ENCODE assay signal across 8 cellular contexts in the genomic region with DNA sequence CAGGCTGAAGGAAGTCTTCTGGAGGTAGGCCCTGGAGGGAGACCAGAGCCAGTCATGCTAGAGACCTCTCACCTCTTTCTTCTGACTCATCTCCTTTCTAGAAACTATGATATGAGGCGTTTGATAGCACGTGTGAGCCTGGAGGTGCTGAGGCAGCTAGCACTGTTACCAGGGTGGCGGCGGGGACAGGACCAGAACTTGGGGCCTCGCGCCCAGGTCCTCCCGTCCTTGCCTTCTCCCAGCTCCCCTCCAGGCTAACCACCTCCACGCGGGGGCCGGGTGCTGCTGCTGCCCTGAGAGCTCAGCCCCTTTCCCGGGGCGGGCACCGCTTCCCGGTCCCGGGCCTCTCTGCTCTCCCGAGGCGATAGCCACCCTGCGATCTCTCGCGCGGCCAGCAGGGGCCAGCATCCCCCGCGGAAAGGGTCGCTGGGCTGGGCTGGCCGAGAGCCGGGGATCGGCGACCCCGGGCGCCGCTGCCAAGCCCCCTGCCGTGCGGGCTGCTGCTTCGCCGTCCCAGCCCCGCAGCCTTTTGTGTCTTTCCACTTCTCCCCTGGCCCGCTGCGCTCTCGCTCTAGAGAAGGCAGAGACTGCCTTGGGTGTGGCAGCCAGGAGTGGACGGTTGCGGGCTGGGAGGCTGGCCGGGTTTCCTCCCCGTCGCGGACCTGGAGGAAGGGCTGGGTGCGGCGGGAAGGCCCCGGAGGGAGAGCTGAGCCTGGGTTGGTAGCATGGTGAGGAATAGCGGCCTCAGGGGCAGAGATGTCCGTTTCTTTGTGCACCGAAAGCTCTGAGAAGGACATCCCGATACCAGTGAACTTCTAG. TPM values are rescaled to one million over a fixed set of nuclear protein-coding genes. Genes with fewer than 3 reads are reported as not detected.
DNase-seq lines count a peak whose midpoint lies in the region; ATAC-seq and TF ChIP-seq lines count a peak whose summit lies in the region.

No MANE protein-coding gene starts in this region.

- H3K36me3 ChIP-seq in DND-41 (ENCODE audit: insufficient read depth, low read length) = no peaks in the 10 kb centered on the region
- H3K36me3 ChIP-seq in HUES64 (ENCODE audit: insufficient read depth, low read length) = no peaks in the 10 kb centered on the region
- H3K36me3 ChIP-seq in neural progenitor cell = no peaks in the 10 kb centered on the region

- H3K4me3 ChIP-seq in DND-41 (ENCODE audit: low read depth in 1 of 2, low read length in 2 of 2) (peak overlapping the region; percentile 36 to 73; a peak in 3 of 4 replicates), HUES64 (ENCODE audit: low read length) (peak overlapping the region; percentile 63), neural progenitor cell (peak overlapping the region; percentile 48)

- no peak overlapping the region for H3K27ac Mint-ChIP-seq in neural progenitor cell

- H4K20me1 ChIP-seq in DND-41 (ENCODE audit: insufficient read depth, low read length) (no peaks in the 10 kb centered on the region), neural progenitor cell (ENCODE audit: low read depth) (no peaks in the 10 kb centered on the region)

- H3K9ac ChIP-seq in DND-41 (ENCODE audit: low read depth, low read length) (peak overlapping the region; percentile 63), HUES64 (ENCODE audit: low read depth, low read length) (peak overlapping the region; percentile 84), neural progenitor cell (no peak overlapping the region)

- H3K27me3 Mint-ChIP-seq in neural progenitor cell (ENCODE audit: insufficient read depth, low read depth) = peaks cover 5% of the 10 kb centered on the region

- H3K4me3 Mint-ChIP-seq in neural progenitor cell = peak overlapping the region; percentile 70

- DNase-seq in DND-41 = peak; percentile 78
- DNase-seq in RWPE1 (ENCODE audit: low spot score) = peak; percentile 75
- peak; percentile 49 for DNase-seq in activated gamma-delta T cell treated with anti-CD3 and anti-CD28 coated beads, Interleukin-2, amount 50 U/mL, for 16 hours (ENCODE audit: low read depth)
- DNase-seq in foreskin keratinocyte = peak; percentile 57 to 82
- peak; percentile 94 for DNase-seq in neural progenitor cell (ENCODE audit: low spot score)
- DNase-seq in stromal cell of bone marrow (ENCODE audit: low read depth) = peak; percentile 22

- no peaks in the 10 kb centered on the region for H3K9me3 Mint-ChIP-seq in neural progenitor cell

- H3K27me3 ChIP-seq in DND-41 (ENCODE audit: insufficient read depth, low read length, poor library complexity) = peaks cover 8% of the 10 kb centered on the region
- H3K27me3 ChIP-seq in HUES64 (ENCODE audit: insufficient read depth, low read length) = peaks cover 21% of the 10 kb centered on the region
- no peaks in the 10 kb centered on the region for H3K27me3 ChIP-seq in foreskin keratinocyte
- H3K27me3 ChIP-seq in neural progenitor cell = no peaks in the 10 kb centered on the region

- H3K9me3 ChIP-seq in DND-41 (ENCODE audit: insufficient read depth, low read length, severe bottlenecking) (no peaks in the 10 kb centered on the region), HUES64 (ENCODE audit: insufficient read depth, low read depth, low read length) (no peaks in the 10 kb centered on the region), neural progenitor cell (ENCODE audit: low read depth) (no peaks in the 10 kb centered on the region)

- ATAC-seq in DND-41 (ENCODE audit: insufficient read depth, low read depth) (peak; percentile 97), GM21526 (IDR thresholded peaks at IDR 0.05; ENCODE audit: low FRiP score, unreplicated experiment) (peak; percentile 92), foreskin keratinocyte (peak; percentile 77)

- H3K79me2 ChIP-seq in DND-41 (ENCODE audit: insufficient read depth, low read length) (no peaks in the 10 kb centered on the region), neural progenitor cell (ENCODE audit: low read depth) (no peaks in the 10 kb centered on the region)

- H3K4me2 ChIP-seq in DND-41 (ENCODE audit: insufficient read depth, low read length) = peak overlapping the region; percentile 100
- peak overlapping the region; percentile 85 for H3K4me2 ChIP-seq in neural progenitor cell

- no peaks in the 10 kb centered on the region for H3K36me3 Mint-ChIP-seq in neural progenitor cell

- 7% methylated on average over 52 of the region's 52 CpGs for WGBS in HUES64

- POLR2A ChIA-PET in RWPE1 (lab: Yijun Ruan, JAX; ENCODE audit: low non-redundant PET) = interaction anchor here (1.0 kb wide), 1 partner anchor 49 kb away, joined by 3 read pairs; the partner anchor contains the start of gene TMEM17

- H3K27ac ChIP-seq in DND-41 (ENCODE audit: low read length) = no peak overlapping the region; the same call in 1 of the 2 replicates
- no peak overlapping the region for H3K27ac ChIP-seq in HUES64 (ENCODE audit: low read depth, low read length)
- peak overlapping the region; percentile 66 for H3K27ac ChIP-seq in RWPE1
- H3K27ac ChIP-seq in foreskin keratinocyte = peak overlapping the region; percentile 74
- H3K27ac ChIP-seq in neural progenitor cell = no peak overlapping the region

- peaks cover 41% of the 10 kb centered on the region for H3K4me1 Mint-ChIP-seq in neural progenitor cell

- peak overlapping the region; percentile 99 for H2AFZ ChIP-seq in DND-41 (ENCODE audit: low read depth, low read length)
- peak overlapping the region; percentile 99 for H2AFZ ChIP-seq in neural progenitor cell (replicated peaks)

- CTCF ChIA-PET in RWPE1 (lab: Yijun Ruan, JAX) = interaction anchor here (0.6 to 3.2 kb wide), 29 partner anchors 8 to 1212 kb away, joined by 3 to 38 read pairs (median 3); no protein-coding TSS in a partner anchor

- peaks cover 13% of the 10 kb centered on the region for H3K4me1 ChIP-seq in DND-41 (ENCODE audit: insufficient read depth, low read length)
- peaks cover 10% of the 10 kb centered on the region for H3K4me1 ChIP-seq in HUES64 (ENCODE audit: insufficient read depth, low read length)
- peaks cover 19% of the 10 kb centered on the region for H3K4me1 ChIP-seq in foreskin keratinocyte
- peaks cover 26% of the 10 kb centered on the region for H3K4me1 ChIP-seq in neural progenitor cell

- peaks cover 17% of the 10 kb centered on the region for H3F3A ChIP-seq in neural progenitor cell (ENCODE audit: low read depth)

- TF ChIP-seq CTCF in DND-41 (IDR thresholded peaks at IDR 0.05; ENCODE audit: borderline replicate concordance, extremely low read depth, low read length, poor library complexity, severe bottlenecking) (peak; percentile 87), RWPE1 (conservative IDR thresholded peaks at IDR 0.05; ENCODE audit: low read depth) (peak; percentile 90), foreskin keratinocyte (conservative IDR thresholded peaks at IDR 0.05) (peak; percentile 98), neural progenitor cell (IDR thresholded peaks at IDR 0.05) (peak; percentile 93)

RNA-seq across cellular contexts. Expression of gene TMEM17, which starts 49.1 kb away (rescaled TPM):
- 1.9 TPM for polyA plus RNA-seq in HUES64 (2013, experiment 1 of 2)
- 1.1 TPM for polyA plus RNA-seq in HUES64 (2013, experiment 2 of 2)
- total RNA-seq in foreskin keratinocyte (2.3 and 2.5 TPM in 2 replicates), neural progenitor cell (ENCODE audit: low replicate concordance) (1.8 and 2.4 TPM in 2 replicates)
- 1.9 and 2.1 TPM in 2 replicates for polyA plus RNA-seq in foreskin keratinocyte

Comparison
In these comparisons a context has a peak if more than half of its experiments do, and no peak if none do; other contexts are left out.
1. DNase-seq: peak in every context shown above with its lines; median percentile 94 in neural progenitor cell; 78 in DND-41; 75 in RWPE1; 70 in foreskin keratinocyte; 49 in activated gamma-delta T cell treated with anti-CD3 and anti-CD28 coated beads, Interleukin-2, amount 50 U/mL, for 16 hours; 22 in stromal cell of bone marrow.
2. H3K27ac ChIP-seq: peak in RWPE1 (single experiment) and foreskin keratinocyte (single experiment); none in DND-41 (single experiment), HUES64 (single experiment) and neural progenitor cell (single experiment).
3. Peak in every context shown above with its lines, with median percentiles within 50 percentile points of each other: ATAC-seq, H3K4me3 ChIP-seq and CTCF ChIP-seq.